In the genomic region with DNA sequence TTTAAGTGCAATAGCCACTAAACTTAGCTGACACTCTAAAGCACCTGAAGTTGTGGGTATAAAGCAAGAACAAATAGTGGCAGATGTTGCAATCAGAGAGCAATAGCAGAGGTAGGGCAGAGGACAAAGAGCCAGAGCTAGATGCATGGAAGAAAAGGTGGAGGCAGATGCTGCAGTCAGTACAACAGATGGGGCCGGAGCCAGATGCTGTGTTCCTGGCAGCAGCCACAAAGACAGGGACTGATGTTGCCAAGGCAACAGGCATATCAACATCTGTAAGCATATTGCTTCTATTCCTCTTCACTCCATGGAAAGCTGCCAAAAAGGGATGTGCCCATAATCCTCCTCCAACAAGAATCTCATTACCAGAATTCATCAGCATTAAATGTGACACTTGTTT, we compare ENCODE assay signal across 11 cellular contexts.
A peak's percentile ranks its signal among the peaks of the same experiment; 100 is the strongest.
DNase-seq lines count a peak whose midpoint lies in the region; ATAC-seq and TF ChIP-seq lines count a peak whose summit lies in the region.
"Had no signal": no experiment of that assay in that cellular context is flagged by ENCODE, and none has a peak within 500 bp of the region (broad histone marks: within the 10 kb centered on the region; RNA-seq: fewer than 3 reads in every experiment).

No MANE protein-coding gene starts in this region.

- no peaks in the 10 kb centered on the region for H3K36me3 Mint-ChIP-seq in activated CD8-positive, alpha-beta T cell treated with anti-CD3 and anti-CD28 coated beads for 36 hours (ENCODE audit: low read depth)

- H3K27me3 Mint-ChIP-seq in activated CD8-positive, alpha-beta T cell treated with anti-CD3 and anti-CD28 coated beads for 36 hours: no peaks in the 10 kb centered on the region
- H3K27me3 Mint-ChIP-seq: dendritic cell treated with granulocyte-macrophage colony-stimulating factor and Interleukin-4, amounts not matched to agents 40 ng/mL and 50 ng/mL, for 4 days had no signal

- peak; percentile 69 to 95 (median 91) for DNase-seq in NCI-H1417 (lab: John Stamatoyannopoulos, UW)
- peak; percentile 98 for DNase-seq in NCI-H748 treated with DMSO at 0.1 percent for 48 hours (lab: John Stamatoyannopoulos, UW)
- peak; percentile 11 for DNase-seq in glomerular visceral epithelial cell (ENCODE audit: extremely low spot score)
- peak; percentile 48 for DNase-seq in spleen
- DNase-seq in SIG-M5 (lab: John Stamatoyannopoulos, UW): no peak
- DNase-seq in activated CD8-positive, alpha-beta T cell treated with anti-CD3 and anti-CD28 coated beads for 36 hours: no peak
- DNase-seq: activated CD4-positive, CD25-positive, alpha-beta regulatory T cell; activated naive CD4-positive, alpha-beta T cell; stimulated activated CD4-positive, alpha-beta T cell treated with anti-CD3 and anti-CD28 coated beads, Interleukin-1b, Interleukin-23, amount 100 ng/mL, for 48 hours had no signal

- TF ChIP-seq POLR2A in spleen (IDR thresholded peaks at IDR 0.05): no peak

- H3K27me3 ChIP-seq in spleen (replicated peaks in 1 of 7): no peaks in the 10 kb centered on the region

- no peak overlapping the region for H3K4me3 Mint-ChIP-seq in activated CD8-positive, alpha-beta T cell treated with anti-CD3 and anti-CD28 coated beads for 36 hours
- H3K4me3 Mint-ChIP-seq: dendritic cell treated with granulocyte-macrophage colony-stimulating factor and Interleukin-4, amounts not matched to agents 40 ng/mL and 50 ng/mL, for 4 days had no signal

- no peaks in the 10 kb centered on the region for H3K4me1 Mint-ChIP-seq in activated CD8-positive, alpha-beta T cell treated with anti-CD3 and anti-CD28 coated beads for 36 hours (ENCODE audit: low read depth)

- no peak overlapping the region for H3K27ac ChIP-seq in spleen

- no peak overlapping the region for H3K27ac Mint-ChIP-seq in activated CD8-positive, alpha-beta T cell treated with anti-CD3 and anti-CD28 coated beads for 36 hours
- H3K27ac Mint-ChIP-seq: dendritic cell treated with granulocyte-macrophage colony-stimulating factor and Interleukin-4, amounts not matched to agents 40 ng/mL and 50 ng/mL, for 4 days had no signal

- no peak for ATAC-seq in activated CD8-positive, alpha-beta T cell treated with anti-CD3 and anti-CD28 coated beads for 36 hours
- ATAC-seq in GM21737 (IDR thresholded peaks at IDR 0.05; ENCODE audit: unreplicated experiment): no peak

- no peaks in the 10 kb centered on the region for H3K4me1 ChIP-seq in spleen

- CTCF ChIA-PET in activated CD8-positive, alpha-beta T cell treated with anti-CD3 and anti-CD28 coated beads for 36 hours (lab: Charles Lee): no interaction called here

- no peaks in the 10 kb centered on the region for H3K9me3 ChIP-seq in spleen

- no peaks in the 10 kb centered on the region for H3K36me3 ChIP-seq in spleen

- 42 to 70% (median 68%) methylated on average over 1 of the region's 1 CpG for WGBS in spleen, 5 donors

- TF ChIP-seq CTCF in spleen (IDR thresholded peaks at IDR 0.05 in 8 of 11, conservative IDR thresholded peaks at IDR 0.05 in 3 of 11): no peak
- no peak for TF ChIP-seq CTCF in activated CD8-positive, alpha-beta T cell treated with anti-CD3 and anti-CD28 coated beads for 36 hours (IDR thresholded peaks at IDR 0.05)

- H3K4me3 ChIP-seq in spleen: no peak overlapping the region

- H3K9me3 Mint-ChIP-seq in activated CD8-positive, alpha-beta T cell treated with anti-CD3 and anti-CD28 coated beads for 36 hours: peaks cover under 1% of the 10 kb centered on the region

- intact Hi-C loops in spleen (cut with DNase I; ENCODE audit: low total_unique reads): no loop called here
- intact Hi-C loops in activated CD8-positive, alpha-beta T cell treated with anti-CD3 and anti-CD28 coated beads for 36 hours (cut with micrococcal nuclease): no loop called here

- POLR2A ChIA-PET in activated CD8-positive, alpha-beta T cell treated with anti-CD3 and anti-CD28 coated beads for 36 hours (lab: Charles Lee): interaction anchor here (0.5 kb wide), 1 partner anchor 738 kb away, joined by 3 read pairs; no protein-coding TSS in a partner anchor

Comparison
In these comparisons a context has a peak if more than half of its experiments do, and no peak if none do; other contexts are left out.
1. DNase-seq: peak in NCI-H1417 (3 of 3), NCI-H748 treated with DMSO at 0.1 percent for 48 hours (single experiment), glomerular visceral epithelial cell (single experiment) and spleen (single experiment); none in SIG-M5 (single experiment) and activated CD8-positive, alpha-beta T cell treated with anti-CD3 and anti-CD28 coated beads for 36 hours (single experiment).